Comparison of ENCODE assay signal across 13 cellular contexts in the genomic region with DNA sequence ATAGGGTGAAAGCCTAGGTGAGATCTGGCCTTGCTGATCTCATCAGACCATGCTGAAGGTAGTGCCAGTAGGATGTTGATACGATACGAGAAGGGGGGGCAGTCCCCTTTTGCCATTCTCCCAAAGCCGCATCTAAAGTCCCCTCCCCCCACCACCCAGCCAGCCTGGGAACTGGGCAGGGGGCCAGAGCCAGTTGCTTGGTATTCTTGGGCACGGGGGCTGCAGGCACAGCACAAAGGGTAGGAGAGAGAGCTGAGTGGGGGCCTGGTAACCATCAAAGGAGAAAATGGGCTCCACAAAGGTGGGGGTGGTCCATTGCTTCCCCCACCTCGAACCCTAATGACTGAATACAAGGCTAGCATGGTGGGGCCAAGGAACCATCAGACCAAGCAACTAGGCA. TPM values are rescaled to one million over a fixed set of nuclear protein-coding genes. Genes with fewer than 3 reads are reported as not detected.
DNase-seq lines count a peak whose midpoint lies in the region; ATAC-seq and TF ChIP-seq lines count a peak whose summit lies in the region.
"Had no signal": no experiment of that assay in that cellular context is flagged by ENCODE, and none has a peak within 500 bp of the region (broad histone marks: within the 10 kb centered on the region; RNA-seq: fewer than 3 reads in every experiment).

No MANE protein-coding gene starts in this region.

- H3K4me3 Mint-ChIP-seq in endodermal cell = no peak overlapping the region

- no peak overlapping the region for H3K4me3 ChIP-seq in heart right ventricle
- H3K4me3 ChIP-seq in endodermal cell (ENCODE audit: low read length) = no peak overlapping the region
- no peak overlapping the region for H3K4me3 ChIP-seq in osteoblast (ENCODE audit: insufficient read depth, low read length)
- H3K4me3 ChIP-seq in foreskin fibroblast (ENCODE audit: low read depth in 1 of 2, low read length in 2 of 2) = no peak overlapping the region

- H3K9me3 Mint-ChIP-seq in endodermal cell = no peaks in the 10 kb centered on the region
- H3K9me3 Mint-ChIP-seq: naive B cell had no signal

- no peaks in the 10 kb centered on the region for H3K27me3 ChIP-seq in heart right ventricle
- H3K27me3 ChIP-seq in endodermal cell (ENCODE audit: control insufficient read depth, insufficient read depth, low read length, poor library complexity, severe bottlenecking) = no peaks in the 10 kb centered on the region
- H3K27me3 ChIP-seq in osteoblast (ENCODE audit: insufficient read depth, low read length) = no peaks in the 10 kb centered on the region

- no peaks in the 10 kb centered on the region for H3K27me3 Mint-ChIP-seq in endodermal cell (ENCODE audit: insufficient read depth)
- H3K27me3 Mint-ChIP-seq: naive B cell had no signal

- TF ChIP-seq CTCF in heart right ventricle (IDR thresholded peaks at IDR 0.05) (no peak), endodermal cell (conservative IDR thresholded peaks at IDR 0.05) (no peak), osteoblast (IDR thresholded peaks at IDR 0.05; ENCODE audit: extremely low read depth, low read depth, low read length) (no peak), foreskin fibroblast (IDR thresholded peaks at IDR 0.05; ENCODE audit: low read depth, low read length) (no peak)

- peaks cover 69% of the 10 kb centered on the region for H3K79me2 ChIP-seq in osteoblast (ENCODE audit: insufficient read depth, low read length)

- peaks cover 0 to 90% (median 38%) of the 10 kb centered on the region in 9 donors for H3K36me3 ChIP-seq in heart right ventricle
- H3K36me3 ChIP-seq in endodermal cell (ENCODE audit: control insufficient read depth, insufficient read depth, low read length) = peaks cover 59% of the 10 kb centered on the region
- peaks cover 82% of the 10 kb centered on the region for H3K36me3 ChIP-seq in osteoblast (ENCODE audit: insufficient read depth, low read length)

- intact Hi-C loops in heart right ventricle (cut with DNase I) (loop anchor here in 1 of 10 donors (10.0 kb wide), 1 partner anchor 106 kb away; no protein-coding TSS in a partner anchor), left cardiac atrium (cut with DNase I) (no loop called here)

- DNase-seq in heart right ventricle = no peak
- DNase-seq in left cardiac atrium = no peak
- no peak for DNase-seq in endodermal cell
- DNase-seq in osteoblast (ENCODE audit: insufficient read length, low spot score, missing footprints) = no peak
- no peak for DNase-seq in inferior parietal cortex (ENCODE audit: extremely low spot score)
- DNase-seq in activated CD4-positive, alpha-beta T cell treated with anti-CD3 and anti-CD28 coated beads for 4 hours = no peak
- DNase-seq in COLO668 (lab: John Stamatoyannopoulos, UW; ENCODE audit: unreplicated experiment) = no peak
- no peak for DNase-seq in foreskin fibroblast
- DNase-seq: activated CD4-positive, CD25-positive, alpha-beta regulatory T cell treated with anti-CD3 and anti-CD28 coated beads, Interleukin-2, amount 50 U/mL, for 72 hours; EL; naive B cell; NCI-H2171; small intestine had no signal

- no peak for ATAC-seq in heart right ventricle
- no peak for ATAC-seq in left cardiac atrium

- H3K9me3 ChIP-seq in heart right ventricle (no peaks in the 10 kb centered on the region), endodermal cell (ENCODE audit: control insufficient read depth, low read length) (no peaks in the 10 kb centered on the region), osteoblast (ENCODE audit: low read depth, low read length) (no peaks in the 10 kb centered on the region)

- peaks cover 65% of the 10 kb centered on the region for H4K20me1 ChIP-seq in osteoblast (ENCODE audit: insufficient read depth, low read length)

- H3K4me1 ChIP-seq in heart right ventricle (peaks cover 42 to 65% (median 55%) of the 10 kb centered on the region in 9 donors), endodermal cell (ENCODE audit: control insufficient read depth, insufficient read depth, low read length) (peaks cover 13% of the 10 kb centered on the region), osteoblast (ENCODE audit: insufficient read depth, low read length) (peaks cover 35% of the 10 kb centered on the region)

- no peak overlapping the region for H3K27ac Mint-ChIP-seq in endodermal cell

- no peak overlapping the region for H3K9ac ChIP-seq in endodermal cell (ENCODE audit: extremely low read depth, low read length, poor library complexity, severe bottlenecking)

- H3K4me1 Mint-ChIP-seq in endodermal cell = peaks cover 60% of the 10 kb centered on the region

- H3K36me3 Mint-ChIP-seq in endodermal cell (ENCODE audit: low read depth) = peaks cover 49% of the 10 kb centered on the region

- H3K4me2 ChIP-seq in osteoblast (ENCODE audit: insufficient read depth, low read length) = no peak overlapping the region

- WGBS in heart right ventricle, 2 donors = 44 to 54% methylated on average over 5 of the region's 5 CpGs
- 83 to 90% methylated on average over 1 to 4 of the region's 5 CpGs for WGBS in endodermal cell (ENCODE audit: insufficient coverage in 1 of 2, insufficient read length in 1 of 2), 2 experiments

- H2AFZ ChIP-seq in osteoblast (ENCODE audit: low read length) = no peak overlapping the region

- H3K27ac ChIP-seq in heart right ventricle (peak overlapping the region in 8 of 10 donors; percentile 11 to 98 (median 96)), endodermal cell (ENCODE audit: low read depth, low read length) (peak overlapping the region; percentile 69), osteoblast (ENCODE audit: low read depth, low read length) (peak overlapping the region; percentile 6)

RNA-seq across cellular contexts. Expression of gene PEA15, which starts 5.4 kb away (rescaled TPM):
- total RNA-seq in heart right ventricle = 100 to 1,000 TPM; 213 to 451 (median 271) TPM
- polyA plus RNA-seq in heart right ventricle = 100 to 1,000 TPM; 244 to 536 TPM
- 100 to 1,000 TPM; 188 to 189 TPM for total RNA-seq in left cardiac atrium
- 10 to 100 TPM; 55.9 to 56.3 TPM for total RNA-seq in endodermal cell
- 393 TPM for polyA plus RNA-seq in endodermal cell (2013, experiment 1 of 2)
- 402 TPM for polyA plus RNA-seq in endodermal cell (2013, experiment 2 of 2)
- 200 and 217 TPM in 2 replicates for total RNA-seq in osteoblast

RNA-seq across cellular contexts. Expression of gene CASQ1, which starts 20.2 kb away (rescaled TPM):
- total RNA-seq in heart right ventricle (10 to 100 TPM; 17.5 to 68.9 (median 45.4) TPM), left cardiac atrium (10 to 100 TPM; 10.5 to 21.8 TPM), endodermal cell (under 1 TPM; 0.29 to 0.77 TPM), osteoblast (0.29 and 0.36 TPM in 2 replicates)
- polyA plus RNA-seq in heart right ventricle = 10 to 100 TPM; 27.4 to 39.3 TPM
- 0.96 TPM for polyA plus RNA-seq in endodermal cell (2013, experiment 1 of 2)
- 1.0 TPM for polyA plus RNA-seq in endodermal cell (2013, experiment 2 of 2)

RNA-seq across cellular contexts. Expression of gene DCAF8, which starts 51.8 kb away (rescaled TPM):
- total RNA-seq in heart right ventricle (100 to 1,000 TPM; 122 to 171 (median 154) TPM), left cardiac atrium (100 to 1,000 TPM in 1 of 2 donors, 10 to 100 TPM in 1; 98.5 to 121 TPM), endodermal cell (100 to 1,000 TPM; 185 to 238 TPM), osteoblast (107 and 112 TPM in 2 replicates)
- 100 to 1,000 TPM in 1 of 2 donors, 10 to 100 TPM in 1; 47.1 to 101 TPM for polyA plus RNA-seq in heart right ventricle
- 143 TPM for polyA plus RNA-seq in endodermal cell (2013, experiment 1 of 2)
- polyA plus RNA-seq in endodermal cell (2013, experiment 2 of 2) = 122 TPM

RNA-seq across cellular contexts. Expression of gene ATP1A4, which starts 59.2 kb away (rescaled TPM):
- total RNA-seq in heart right ventricle = 1 to 10 TPM in 1 of 10 donors, under 1 TPM in 4, not detected in 5; 0.14 to 1.5 (median 0.50) TPM
- under 1 TPM; 0.04 to 0.29 TPM for polyA plus RNA-seq in heart right ventricle
- total RNA-seq in left cardiac atrium = under 1 TPM in 1 of 2 donors, not detected in 1; 0.13 TPM
- under 1 TPM; 0.55 to 0.75 TPM for total RNA-seq in endodermal cell
- polyA plus RNA-seq in endodermal cell (2013, experiment 1 of 2) = 0.85 TPM
- polyA plus RNA-seq in endodermal cell (2013, experiment 2 of 2) = 0.95 TPM
- not detected in 2 replicates for total RNA-seq in osteoblast

Comparison
In these comparisons a context has a peak if more than half of its experiments do, and no peak if none do; other contexts are left out.
1. H3K27ac ChIP-seq: peak in every context shown above with its lines; median percentile 96 in heart right ventricle; 69 in endodermal cell; 6 in osteoblast.